In genomic region chrX:40316502-40316901, GRCh38 we compare ENCODE assay signal across 38 cellular contexts.
"Had no signal": no experiment of that assay in that cellular context is flagged by ENCODE, and none has a peak within 500 bp of the region (broad histone marks: within the 10 kb centered on the region; RNA-seq: fewer than 3 reads in every experiment).

No MANE protein-coding gene starts in this region.

- H3K27me3 ChIP-seq: ascending aorta, cardiac muscle cell had no signal

- H3K36me3 Mint-ChIP-seq: activated naive CD4-positive, alpha-beta T cell treated with anti-CD3 and anti-CD28 coated beads, Interleukin-2, amount 10 ng/mL, durations not matched to agents 7 days and 5 days; brain had no signal

- H3K4me1 ChIP-seq: ascending aorta had no signal

- FAIRE-seq: bronchial epithelial cell, TTC549 had no signal

- H3K4me3 Mint-ChIP-seq: activated B cell treated with CpG ODN at 0.5 μM for 24 hours; activated CD4-positive, alpha-beta memory T cell treated with anti-CD3 and anti-CD28 coated beads for 36 hours; activated CD4-positive, alpha-beta T cell treated with anti-CD3 and anti-CD28 coated beads, Interleukin-2, amount 10 ng/mL, durations not matched to agents 24 days and 14 days; activated CD8-positive, alpha-beta memory T cell treated with anti-CD3 and anti-CD28 coated beads, Interleukin-2, amount 10 ng/mL, durations not matched to agents 7 days and 5 days; activated CD8-positive, alpha-beta T cell treated with anti-CD3 and anti-CD28 coated beads, Interleukin-2, amount 10 ng/mL, durations not matched to agents 7 days and 5 days; activated naive CD4-positive, alpha-beta T cell treated with anti-CD3 and anti-CD28 coated beads, Interleukin-2, amount 10 ng/mL, durations not matched to agents 7 days and 5 days; activated naive CD4-positive, alpha-beta T cell treated with anti-CD3 and anti-CD28 coated beads, Interleukin-2, amount 50 U/mL, for 24 hours; activated naive CD8-positive, alpha-beta T cell; activated naive CD8-positive, alpha-beta T cell treated with anti-CD3 and anti-CD28 coated beads, Interleukin-2, amount 10 ng/mL, durations not matched to agents 7 days and 5 days; activated naive CD8-positive, alpha-beta T cell treated with anti-CD3 and anti-CD28 coated beads, Interleukin-2, amount 50 U/mL, for 24 hours; activated T-cell treated with anti-CD3 and anti-CD28 coated beads, Interleukin-2, amount 50 U/mL, for 24 hours; brain; central memory CD8-positive, alpha-beta T cell; T-cell; T-helper 1 cell treated with Interleukin-12 subunit alpha and Interleukin-12 subunit beta and Interleukin-4 antibody, amounts not matched to agents 30 μg/mL and 1 μg/mL, for 36 hours; T-helper 2 cell treated with Interferon-gamma antibody and Interleukin-4, amounts not matched to agents 5 μg/mL and 100 μg/mL, for 36 hours had no signal

- ATAC-seq: activated CD8-positive, alpha-beta memory T cell treated with anti-CD3 and anti-CD28 coated beads, Interleukin-2, amount 10 ng/mL, durations not matched to agents 7 days and 5 days; activated CD8-positive, alpha-beta T cell treated with anti-CD3 and anti-CD28 coated beads, Interleukin-2, amount 10 ng/mL, durations not matched to agents 7 days and 5 days; activated naive CD8-positive, alpha-beta T cell treated with anti-CD3 and anti-CD28 coated beads, Interleukin-2, amount 50 U/mL, for 24 hours; T-cell had no signal

- H3K27me3 Mint-ChIP-seq: activated B cell treated with CpG ODN at 0.5 μM for 24 hours; activated CD4-positive, alpha-beta memory T cell treated with anti-CD3 and anti-CD28 coated beads for 36 hours; activated naive CD4-positive, alpha-beta T cell treated with anti-CD3 and anti-CD28 coated beads, Interleukin-2, amount 50 U/mL, for 24 hours; activated naive CD8-positive, alpha-beta T cell; activated naive CD8-positive, alpha-beta T cell treated with anti-CD3 and anti-CD28 coated beads, Interleukin-2, amount 10 ng/mL, durations not matched to agents 7 days and 5 days; activated naive CD8-positive, alpha-beta T cell treated with anti-CD3 and anti-CD28 coated beads, Interleukin-2, amount 50 U/mL, for 24 hours; central memory CD8-positive, alpha-beta T cell had no signal

- DNase-seq: activated B cell treated with CpG ODN at 0.5 μM for 24 hours; activated CD4-positive, alpha-beta memory T cell treated with anti-CD3 and anti-CD28 coated beads for 36 hours; activated CD4-positive, alpha-beta T cell treated with anti-CD3 and anti-CD28 coated beads for 4 hours; activated CD4-positive, alpha-beta T cell treated with anti-CD3 and anti-CD28 coated beads, Interleukin-2, amount 10 ng/mL, durations not matched to agents 24 days and 14 days; activated CD4-positive, alpha-beta T cell treated with anti-CD3 and anti-CD28 coated beads, Interleukin-2, amount 50 U/mL, for 1 hour; activated CD4-positive, alpha-beta T cell treated with anti-CD3 and anti-CD28 coated beads, Interleukin-2, amount 50 U/mL, for 4 hours; activated CD4-positive, CD25-positive, alpha-beta regulatory T cell treated with anti-CD3 and anti-CD28 coated beads, Interleukin-2, amount 50 U/mL, for 72 hours; activated CD8-positive, alpha-beta memory T cell treated with anti-CD3 and anti-CD28 coated beads for 24 hours; activated CD8-positive, alpha-beta memory T cell treated with anti-CD3 and anti-CD28 coated beads, Interleukin-2, amount 10 ng/mL, durations not matched to agents 7 days and 5 days; activated CD8-positive, alpha-beta memory T cell treated with anti-CD3 and anti-CD28 coated beads, Interleukin-2, amount 50 U/mL, for 48 hours; activated CD8-positive, alpha-beta T cell treated with anti-CD3 and anti-CD28 coated beads, Interleukin-2, amount 10 ng/mL, durations not matched to agents 7 days and 5 days; activated effector memory CD4-positive, alpha-beta T cell treated with Interleukin-2 at 50 U/mL for 16 hours; activated gamma-delta T cell; activated naive CD4-positive, alpha-beta T cell treated with anti-CD3 and anti-CD28 coated beads, Interleukin-2, amount 10 ng/mL, durations not matched to agents 7 days and 5 days; activated naive CD4-positive, alpha-beta T cell treated with Interleukin-2 at 50 U/mL for 16 hours; activated naive CD8-positive, alpha-beta T cell treated with anti-CD3 and anti-CD28 coated beads, Interleukin-2, amount 10 ng/mL, durations not matched to agents 7 days and 5 days; activated naive CD8-positive, alpha-beta T cell treated with anti-CD3 and anti-CD28 coated beads, Interleukin-2, amount 50 U/mL, for 24 hours; activated T-cell treated with anti-CD3 and anti-CD28 coated beads, Interleukin-2, amount 50 U/mL, for 24 hours; activated T-cell treated with anti-CD3 and anti-CD28 coated beads, Interleukin-2, amount 50 U/mL, for 48 hours; amygdala; anterior cingulate cortex; caudate nucleus; cerebellar nuclear complex; T-cell; T-helper 2 cell; T-helper 9 cell had no signal

- H3K27ac ChIP-seq: ascending aorta, cardiac muscle cell, VCaP had no signal

- H3K36me3 ChIP-seq: ascending aorta, cardiac muscle cell had no signal

- H3K4me1 Mint-ChIP-seq: activated B cell treated with CpG ODN at 0.5 μM for 24 hours; activated CD4-positive, alpha-beta T cell treated with anti-CD3 and anti-CD28 coated beads, Interleukin-2, amount 10 ng/mL, durations not matched to agents 24 days and 14 days; activated CD8-positive, alpha-beta memory T cell treated with anti-CD3 and anti-CD28 coated beads, Interleukin-2, amount 10 ng/mL, durations not matched to agents 7 days and 5 days; activated naive CD4-positive, alpha-beta T cell treated with anti-CD3 and anti-CD28 coated beads, Interleukin-2, amount 10 ng/mL, durations not matched to agents 7 days and 5 days; activated naive CD4-positive, alpha-beta T cell treated with anti-CD3 and anti-CD28 coated beads, Interleukin-2, amount 50 U/mL, for 24 hours; activated naive CD8-positive, alpha-beta T cell treated with anti-CD3 and anti-CD28 coated beads, Interleukin-2, amount 10 ng/mL, durations not matched to agents 7 days and 5 days; brain; central memory CD8-positive, alpha-beta T cell; T-cell had no signal

- H3K27ac Mint-ChIP-seq: activated B cell treated with CpG ODN at 0.5 μM for 24 hours; activated CD4-positive, alpha-beta memory T cell treated with anti-CD3 and anti-CD28 coated beads for 36 hours; activated CD4-positive, alpha-beta T cell treated with anti-CD3 and anti-CD28 coated beads, Interleukin-2, amount 10 ng/mL, durations not matched to agents 24 days and 14 days; activated CD8-positive, alpha-beta memory T cell treated with anti-CD3 and anti-CD28 coated beads, Interleukin-2, amount 10 ng/mL, durations not matched to agents 7 days and 5 days; activated CD8-positive, alpha-beta T cell treated with anti-CD3 and anti-CD28 coated beads, Interleukin-2, amount 10 ng/mL, durations not matched to agents 7 days and 5 days; activated naive CD4-positive, alpha-beta T cell treated with anti-CD3 and anti-CD28 coated beads, Interleukin-2, amount 10 ng/mL, durations not matched to agents 7 days and 5 days; activated naive CD4-positive, alpha-beta T cell treated with anti-CD3 and anti-CD28 coated beads, Interleukin-2, amount 50 U/mL, for 24 hours; activated naive CD8-positive, alpha-beta T cell; activated naive CD8-positive, alpha-beta T cell treated with anti-CD3 and anti-CD28 coated beads, Interleukin-2, amount 10 ng/mL, durations not matched to agents 7 days and 5 days; activated naive CD8-positive, alpha-beta T cell treated with anti-CD3 and anti-CD28 coated beads, Interleukin-2, amount 50 U/mL, for 24 hours; activated T-cell treated with anti-CD3 and anti-CD28 coated beads, Interleukin-2, amount 50 U/mL, for 24 hours; activated T-helper 2 cell treated with anti-CD3 and anti-CD28 coated beads, Interferon-gamma antibody, Interleukin-2, Interleukin-4, amounts not matched to agents 10 μg/mL and 5 μg/mL and 100 μg/mL, durations not matched to agents 14 hours and 24 hours and 36 hours; T-cell; T-helper 1 cell treated with Interleukin-12 subunit alpha and Interleukin-12 subunit beta and Interleukin-4 antibody, amounts not matched to agents 30 μg/mL and 1 μg/mL, for 36 hours; T-helper 2 cell treated with Interferon-gamma antibody and Interleukin-4, amounts not matched to agents 5 μg/mL and 100 μg/mL, for 36 hours had no signal

- H3K4me3 ChIP-seq: ascending aorta, cardiac muscle cell had no signal
